In genomic region chr1:37965301-37965700, GRCh38 we compare ENCODE assay signal across 33 cellular contexts.
"Had no signal": no experiment of that assay in that cellular context is flagged by ENCODE, and none has a peak within 500 bp of the region (broad histone marks: within the 10 kb centered on the region; RNA-seq: fewer than 3 reads in every experiment).

No MANE protein-coding gene starts in this region.

- H3K27ac ChIP-seq: adrenal gland, VCaP had no signal

- H3K4me3 Mint-ChIP-seq: activated B cell treated with CpG ODN at 0.5 μM for 24 hours; activated CD4-positive, alpha-beta memory T cell treated with anti-CD3 and anti-CD28 coated beads for 36 hours; activated CD4-positive, alpha-beta T cell treated with anti-CD3 and anti-CD28 coated beads, Interleukin-2, amount 10 ng/mL, durations not matched to agents 24 days and 14 days; activated CD8-positive, alpha-beta T cell treated with anti-CD3 and anti-CD28 coated beads for 36 hours; activated naive CD4-positive, alpha-beta T cell treated with anti-CD3 and anti-CD28 coated beads for 36 hours; activated naive CD8-positive, alpha-beta T cell treated with anti-CD3 and anti-CD28 coated beads, Interleukin-2, amount 10 ng/mL, durations not matched to agents 7 days and 5 days; activated T-cell treated with anti-CD3 and anti-CD28 coated beads, Interleukin-2, amount 50 U/mL, for 4 hours; activated T-cell treated with anti-CD3 and anti-CD28 coated beads, Interleukin-2, amount 50 U/mL, for 72 hours; activated T-helper 1 cell treated with anti-CD3 and anti-CD28 coated beads, Interleukin-12 subunit alpha, Interleukin-12 subunit beta, Interleukin-2, Interleukin-4 antibody, amounts not matched to agents 30 ng/mL and 10 ng/mL and 1 ng/mL, durations not matched to agents 14 hours and 24 hours and 36 hours; activated T-helper 17 cell treated with anti-CD3 and anti-CD28 coated beads, Interleukin-2, amount 50 U/mL, for 72 hours; brain; T-cell; T-helper 1 cell treated with Interleukin-12 subunit alpha and Interleukin-12 subunit beta and Interleukin-4 antibody, amounts not matched to agents 30 μg/mL and 1 μg/mL, for 36 hours; T-helper 2 cell treated with Interferon-gamma antibody and Interleukin-4, amounts not matched to agents 5 μg/mL and 100 μg/mL, for 36 hours had no signal

- H3K27me3 ChIP-seq: adrenal gland had no signal

- H3K27ac Mint-ChIP-seq: activated B cell treated with CpG ODN at 0.5 μM for 24 hours; activated CD4-positive, alpha-beta memory T cell treated with anti-CD3 and anti-CD28 coated beads for 36 hours; activated CD4-positive, alpha-beta T cell treated with anti-CD3 and anti-CD28 coated beads, Interleukin-2, amount 10 ng/mL, durations not matched to agents 24 days and 14 days; activated CD8-positive, alpha-beta T cell treated with anti-CD3 and anti-CD28 coated beads for 36 hours; activated naive CD4-positive, alpha-beta T cell treated with anti-CD3 and anti-CD28 coated beads for 36 hours; activated naive CD4-positive, alpha-beta T cell treated with anti-CD3 and anti-CD28 coated beads, Interleukin-2, amount 50 U/mL, for 72 hours; activated naive CD8-positive, alpha-beta T cell treated with anti-CD3 and anti-CD28 coated beads, Interleukin-2, amount 10 ng/mL, durations not matched to agents 7 days and 5 days; activated T-cell treated with anti-CD3 and anti-CD28 coated beads, Interleukin-2, amount 50 U/mL, for 72 hours; activated T-helper 1 cell treated with anti-CD3 and anti-CD28 coated beads, Interleukin-12 subunit alpha, Interleukin-12 subunit beta, Interleukin-2, Interleukin-4 antibody, amounts not matched to agents 30 ng/mL and 10 ng/mL and 1 ng/mL, durations not matched to agents 14 hours and 24 hours and 36 hours; activated T-helper 17 cell treated with anti-CD3 and anti-CD28 coated beads, Interleukin-2, amount 50 U/mL, for 72 hours; brain; T-helper 1 cell treated with Interleukin-12 subunit alpha and Interleukin-12 subunit beta and Interleukin-4 antibody, amounts not matched to agents 30 μg/mL and 1 μg/mL, for 36 hours; T-helper 2 cell treated with Interferon-gamma antibody and Interleukin-4, amounts not matched to agents 5 μg/mL and 100 μg/mL, for 36 hours had no signal

- ATAC-seq: activated CD8-positive, alpha-beta T cell treated with anti-CD3 and anti-CD28 coated beads for 36 hours; activated naive CD4-positive, alpha-beta T cell treated with anti-CD3 and anti-CD28 coated beads, Interleukin-2, amount 50 U/mL, for 72 hours; activated T-cell treated with anti-CD3 and anti-CD28 coated beads, Interleukin-2, amount 50 U/mL, for 4 hours; activated T-cell treated with anti-CD3 and anti-CD28 coated beads, Interleukin-2, amount 50 U/mL, for 72 hours; activated T-helper 17 cell treated with anti-CD3 and anti-CD28 coated beads, Interleukin-2, amount 50 U/mL, for 72 hours; T-cell had no signal

- H3K9me3 ChIP-seq: adrenal gland had no signal

- H3K4me3 ChIP-seq: adrenal gland had no signal

- DNase-seq: activated B cell treated with CpG ODN at 0.5 μM for 24 hours; activated CD4-positive, alpha-beta memory T cell treated with anti-CD3 and anti-CD28 coated beads for 36 hours; activated CD4-positive, alpha-beta T cell treated with anti-CD3 and anti-CD28 coated beads for 4 hours; activated CD4-positive, alpha-beta T cell treated with anti-CD3 and anti-CD28 coated beads, Interleukin-2, amount 10 ng/mL, durations not matched to agents 24 days and 14 days; activated CD4-positive, alpha-beta T cell treated with anti-CD3 and anti-CD28 coated beads, Interleukin-2, amount 50 U/mL, for 1 hour; activated CD4-positive, alpha-beta T cell treated with anti-CD3 and anti-CD28 coated beads, Interleukin-2, amount 50 U/mL, for 4 hours; activated CD4-positive, CD25-positive, alpha-beta regulatory T cell treated with anti-CD3 and anti-CD28 coated beads, Interleukin-2, amount 50 U/mL, for 72 hours; activated CD8-positive, alpha-beta memory T cell treated with anti-CD3 and anti-CD28 coated beads, Interleukin-2, amount 50 U/mL, for 4 hours; activated CD8-positive, alpha-beta T cell treated with anti-CD3 and anti-CD28 coated beads for 36 hours; activated effector memory CD4-positive, alpha-beta T cell treated with anti-CD3 and anti-CD28 coated beads, Interleukin-2, amount 50 U/mL, for 16 hours; activated gamma-delta T cell treated with Interleukin-2 at 50 U/mL for 16 hours; activated naive CD4-positive, alpha-beta T cell; activated naive CD4-positive, alpha-beta T cell treated with anti-CD3 and anti-CD28 coated beads for 36 hours; activated naive CD4-positive, alpha-beta T cell treated with anti-CD3 and anti-CD28 coated beads, Interleukin-2, amount 50 U/mL, for 16 hours; activated naive CD8-positive, alpha-beta T cell treated with anti-CD3 and anti-CD28 coated beads, Interleukin-2, amount 10 ng/mL, durations not matched to agents 7 days and 5 days; activated T-cell treated with anti-CD3 and anti-CD28 coated beads for 4 hours; activated T-cell treated with anti-CD3 and anti-CD28 coated beads, Interleukin-2, amount 50 U/mL, for 1 hour; activated T-cell treated with anti-CD3 and anti-CD28 coated beads, Interleukin-2, amount 50 U/mL, for 4 hours; activated T-cell treated with anti-CD3 and anti-CD28 coated beads, Interleukin-2, amount 50 U/mL, for 72 hours; adrenal gland; amniotic stem cell; aorta; central memory CD4-positive, alpha-beta T cell; T-cell; T-helper 2 cell; T-helper 9 cell had no signal

- H3K4me1 Mint-ChIP-seq: activated B cell treated with CpG ODN at 0.5 μM for 24 hours; activated CD4-positive, alpha-beta T cell treated with anti-CD3 and anti-CD28 coated beads, Interleukin-2, amount 10 ng/mL, durations not matched to agents 24 days and 14 days; activated naive CD8-positive, alpha-beta T cell treated with anti-CD3 and anti-CD28 coated beads, Interleukin-2, amount 10 ng/mL, durations not matched to agents 7 days and 5 days; activated T-helper 17 cell treated with anti-CD3 and anti-CD28 coated beads, Interleukin-2, amount 50 U/mL, for 72 hours; brain; T-cell had no signal

- H3K4me1 ChIP-seq: adrenal gland had no signal

- H3K9me3 Mint-ChIP-seq: activated B cell treated with CpG ODN at 0.5 μM for 24 hours; activated CD4-positive, alpha-beta memory T cell treated with anti-CD3 and anti-CD28 coated beads for 36 hours; activated CD4-positive, alpha-beta T cell treated with anti-CD3 and anti-CD28 coated beads, Interleukin-2, amount 10 ng/mL, durations not matched to agents 24 days and 14 days; activated CD8-positive, alpha-beta T cell treated with anti-CD3 and anti-CD28 coated beads for 36 hours; activated naive CD4-positive, alpha-beta T cell treated with anti-CD3 and anti-CD28 coated beads for 36 hours; activated naive CD4-positive, alpha-beta T cell treated with anti-CD3 and anti-CD28 coated beads, Interleukin-2, amount 50 U/mL, for 72 hours; activated naive CD8-positive, alpha-beta T cell treated with anti-CD3 and anti-CD28 coated beads, Interleukin-2, amount 10 ng/mL, durations not matched to agents 7 days and 5 days; activated T-cell treated with anti-CD3 and anti-CD28 coated beads, Interleukin-2, amount 50 U/mL, for 4 hours; activated T-cell treated with anti-CD3 and anti-CD28 coated beads, Interleukin-2, amount 50 U/mL, for 72 hours; activated T-helper 1 cell treated with anti-CD3 and anti-CD28 coated beads, Interleukin-12 subunit alpha, Interleukin-12 subunit beta, Interleukin-2, Interleukin-4 antibody, amounts not matched to agents 30 ng/mL and 10 ng/mL and 1 ng/mL, durations not matched to agents 14 hours and 24 hours and 36 hours; activated T-helper 17 cell treated with anti-CD3 and anti-CD28 coated beads, Interleukin-2, amount 50 U/mL, for 72 hours; brain; T-cell; T-helper 1 cell treated with Interleukin-12 subunit alpha and Interleukin-12 subunit beta and Interleukin-4 antibody, amounts not matched to agents 30 μg/mL and 1 μg/mL, for 36 hours; T-helper 2 cell treated with Interferon-gamma antibody and Interleukin-4, amounts not matched to agents 5 μg/mL and 100 μg/mL, for 36 hours had no signal

- H3K27me3 Mint-ChIP-seq: activated B cell treated with CpG ODN at 0.5 μM for 24 hours; activated CD4-positive, alpha-beta memory T cell treated with anti-CD3 and anti-CD28 coated beads for 36 hours; activated CD4-positive, alpha-beta T cell treated with anti-CD3 and anti-CD28 coated beads, Interleukin-2, amount 10 ng/mL, durations not matched to agents 24 days and 14 days; activated CD8-positive, alpha-beta T cell treated with anti-CD3 and anti-CD28 coated beads for 36 hours; activated naive CD8-positive, alpha-beta T cell treated with anti-CD3 and anti-CD28 coated beads, Interleukin-2, amount 10 ng/mL, durations not matched to agents 7 days and 5 days; activated T-helper 17 cell treated with anti-CD3 and anti-CD28 coated beads, Interleukin-2, amount 50 U/mL, for 72 hours; brain; T-cell had no signal
